Comparison of ENCODE assay signal across 12 cellular contexts in the genomic region with DNA sequence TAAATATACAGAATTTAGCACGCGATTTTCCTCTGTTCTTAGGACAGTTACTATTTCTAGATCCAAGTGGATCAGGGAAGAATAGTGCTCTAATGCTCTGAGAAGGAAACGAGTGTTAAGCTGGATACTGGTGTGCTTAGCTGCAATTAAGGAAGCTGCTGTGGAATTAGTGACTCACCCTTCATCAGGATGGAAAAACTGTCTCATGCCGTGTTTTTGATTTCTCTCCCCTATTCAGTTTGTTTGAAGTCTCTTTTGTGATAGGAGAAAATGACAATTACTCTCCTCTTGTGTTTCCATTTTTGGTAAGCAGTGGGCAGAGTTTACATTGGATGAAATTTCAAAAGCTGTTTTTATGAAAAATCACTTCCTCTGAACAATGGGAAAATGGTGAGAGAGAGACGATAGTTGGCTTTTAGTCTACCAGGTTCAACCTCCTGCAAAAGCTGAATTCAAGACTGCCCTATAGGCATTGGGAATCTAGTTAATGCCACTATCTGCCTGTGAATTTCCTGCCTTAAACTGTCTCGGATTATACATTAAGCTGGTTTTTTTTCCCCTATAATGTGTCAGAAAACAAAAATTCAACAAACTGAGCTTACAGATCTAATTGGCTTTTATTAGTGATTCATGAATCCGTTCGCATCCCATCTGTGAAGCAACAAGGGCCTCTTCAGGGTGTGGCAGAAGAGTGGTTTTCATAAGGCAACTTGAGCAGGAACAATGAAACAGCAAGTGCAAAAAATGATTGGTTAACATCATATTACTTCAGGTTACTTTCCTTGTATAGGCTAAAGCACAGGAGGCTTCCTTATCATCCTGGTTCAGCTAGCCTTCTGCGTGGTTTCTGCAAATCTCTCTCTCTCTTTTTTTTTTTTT.
DNase-seq lines count a peak whose midpoint lies in the region; ATAC-seq and TF ChIP-seq lines count a peak whose summit lies in the region.
"Had no signal": no experiment of that assay in that cellular context is flagged by ENCODE, and none has a peak within 500 bp of the region (broad histone marks: within the 10 kb centered on the region; RNA-seq: fewer than 3 reads in every experiment).

No MANE protein-coding gene starts in this region.

- H3K4me1 ChIP-seq in adipocyte (ENCODE audit: control insufficient read depth, insufficient read depth, low read length) (peaks cover 4% of the 10 kb centered on the region), right lobe of liver (no peaks in the 10 kb centered on the region)
- H3K4me1 ChIP-seq: BE2C had no signal

- no peaks in the 10 kb centered on the region for H3K27me3 ChIP-seq in adipocyte (replicated peaks; ENCODE audit: control insufficient read depth, insufficient read depth, low read length)
- no peaks in the 10 kb centered on the region for H3K27me3 ChIP-seq in right lobe of liver
- H3K27me3 ChIP-seq: BE2C had no signal

- peak; percentile 32 for DNase-seq in activated CD4-positive, alpha-beta T cell treated with anti-CD3 and anti-CD28 coated beads for 48 hours
- DNase-seq in activated CD4-positive, alpha-beta T cell treated with anti-CD3 and anti-CD28 coated beads, Interleukin-2, amount 50 U/mL, for 48 hours, result no peak
- DNase-seq in NCI-H146 (lab: John Stamatoyannopoulos, UW), result peak; percentile 83
- peak; percentile 62 for DNase-seq in adipocyte (ENCODE audit: low read depth)
- no peak for DNase-seq in right lobe of liver
- no peak for DNase-seq in NCI-H526 treated with DMSO at 0.1 percent for 48 hours (lab: John Stamatoyannopoulos, UW)
- DNase-seq in HT-29 (ENCODE audit: low spot score), result no peak
- DNase-seq in NCI-H345 (lab: John Stamatoyannopoulos, UW), result no peak
- DNase-seq: activated B cell treated with CpG ODN at 0.5 μM for 24 hours, BE2C, substantia nigra had no signal

- H3K4me3 ChIP-seq in adipocyte (ENCODE audit: low read length) (no peak overlapping the region), right lobe of liver (no peak overlapping the region)

- no peak for TF ChIP-seq CTCF in right lobe of liver (IDR thresholded peaks at IDR 0.05)

- peaks cover 5% of the 10 kb centered on the region for H3K9me3 ChIP-seq in adipocyte (ENCODE audit: control insufficient read depth, low read length)
- H3K9me3 ChIP-seq in right lobe of liver, result no peaks in the 10 kb centered on the region
- H3K9me3 ChIP-seq: BE2C had no signal

- TF ChIP-seq POLR2A in right lobe of liver (IDR thresholded peaks at IDR 0.05), result no peak

- ATAC-seq in right lobe of liver, result peak in 3 of 4 donors; percentile 53 to 80 (median 73)

- intact Hi-C loops in right lobe of liver (cut with DNase I), result no loop called here

- no peak overlapping the region for H3K27ac ChIP-seq in right lobe of liver
- H3K27ac ChIP-seq: KMS-11 had no signal

- H3K36me3 ChIP-seq in adipocyte (ENCODE audit: control insufficient read depth, insufficient read depth, low read length, severe bottlenecking) (no peaks in the 10 kb centered on the region), right lobe of liver (no peaks in the 10 kb centered on the region)
- H3K36me3 ChIP-seq: BE2C had no signal

- H3K9ac ChIP-seq in adipocyte (ENCODE audit: low read length), result no peak overlapping the region
- H3K9ac ChIP-seq: KMS-11 had no signal

- WGBS in right lobe of liver (ENCODE audit: insufficient coverage, low coverage, low lambda C conversion rate, missing lambda C conversion rate), result 45% methylated on average over 9 of the region's 9 CpGs

Comparison
In these comparisons a context has a peak if more than half of its experiments do, and no peak if none do; other contexts are left out.
1. DNase-seq: peak in activated CD4-positive, alpha-beta T cell treated with anti-CD3 and anti-CD28 coated beads for 48 hours (single experiment), NCI-H146 (single experiment) and adipocyte (single experiment); none in activated CD4-positive, alpha-beta T cell treated with anti-CD3 and anti-CD28 coated beads, Interleukin-2, amount 50 U/mL, for 48 hours (0 of 2), right lobe of liver (0 of 3), NCI-H526 treated with DMSO at 0.1 percent for 48 hours (single experiment), HT-29 (single experiment) and NCI-H345 (single experiment).